Comparison of ENCODE assay signal across 9 cellular contexts in genomic region chr1:170663441-170664282, GRCh38. TPM values are rescaled to one million over a fixed set of nuclear protein-coding genes. Genes with fewer than 3 reads are reported as not detected.
DNase-seq lines count a peak whose midpoint lies in the region; ATAC-seq and TF ChIP-seq lines count a peak whose summit lies in the region.
"Had no signal": no experiment of that assay in that cellular context is flagged by ENCODE, and none has a peak within 500 bp of the region (broad histone marks: within the 10 kb centered on the region; RNA-seq: fewer than 3 reads in every experiment).

TSS of gene PRRX1 (plus strand) at chr1:170664131. CDS start at chr1:170664219, 88 bp downstream.

- H3K9ac ChIP-seq in skeletal muscle satellite cell (ENCODE audit: low read depth, low read length): peak within 1 kb of the TSS; percentile 90

- peak within 1 kb of the TSS; percentile 99 for H3K4me2 ChIP-seq in skeletal muscle satellite cell (ENCODE audit: low read length)

- H3K4me1 ChIP-seq in ascending aorta (peaks cover 0 to 3% of the 10 kb centered on the region in 2 donors), skeletal muscle satellite cell (ENCODE audit: control insufficient read depth, insufficient read depth, low read length) (peaks cover 38% of the 10 kb centered on the region)

- H3K4me3 ChIP-seq in H7 (ENCODE audit: insufficient read depth, low read depth, low read length) (peak within 1 kb of the TSS; percentile 45), ascending aorta (peak within 1 kb of the TSS; percentile 75 to 77), iPS-11a (ENCODE audit: low read depth, low read length) (peak within 1 kb of the TSS; percentile 37), skeletal muscle satellite cell (ENCODE audit: low read length) (peak within 1 kb of the TSS; percentile 98)

- intact Hi-C loops in ascending aorta (cut with DNase I): loop anchor here (2.0 to 10.0 kb wide), 8 partner anchors 27 to 651 kb away; partner anchors contain the start of genes GORAB and KIFAP3

- H3K27ac ChIP-seq in ascending aorta: peak within 1 kb of the TSS; percentile 82 to 95

- ATAC-seq in HG02884 (IDR thresholded peaks at IDR 0.05; ENCODE audit: unreplicated experiment) (no peak), GM18519 (IDR thresholded peaks at IDR 0.05; ENCODE audit: low FRiP score, unreplicated experiment) (no peak)

- DNase-seq in H7 (no peak), ascending aorta (ENCODE audit: low spot score in 2 of 2) (no peak), GM10266 (ENCODE audit: extremely low spot score) (no peak), SW 1271 (lab: John Stamatoyannopoulos, UW) (no peak)
- DNase-seq: T-helper 1 cell had no signal

- TF ChIP-seq CTCF in ascending aorta (IDR thresholded peaks at IDR 0.05) (no peak), GM10266 (IDR thresholded peaks at IDR 0.05; ENCODE audit: control insufficient read depth, insufficient read depth, low read depth, missing control alignments) (no peak)

- H3K36me3 ChIP-seq in H7 (replicated peaks; ENCODE audit: control insufficient read depth, insufficient read depth, low read length): no peaks in the 10 kb centered on the region
- peaks cover 0 to 10% of the 10 kb centered on the region in 2 donors for H3K36me3 ChIP-seq in ascending aorta
- peaks cover 16% of the 10 kb centered on the region for H3K36me3 ChIP-seq in skeletal muscle satellite cell (ENCODE audit: insufficient read depth, low read length)

- H3K9me3 ChIP-seq in ascending aorta (no peaks in the 10 kb centered on the region), skeletal muscle satellite cell (replicated peaks; ENCODE audit: low read length) (no peaks in the 10 kb centered on the region)

- H3K27me3 ChIP-seq in H7 (ENCODE audit: control insufficient read depth, insufficient read depth, low read length) (peaks cover 99% of the 10 kb centered on the region), ascending aorta (no peaks in the 10 kb centered on the region), skeletal muscle satellite cell (ENCODE audit: control insufficient read depth, insufficient read depth, low read length) (no peaks in the 10 kb centered on the region)

RNA-seq across cellular contexts. Expression of gene PRRX1, which starts in this region (rescaled TPM):
- total RNA-seq in H7 (2014; rRNA removed; shearing (Covaris generic)): not detected in 2 replicates
- 123 TPM for total RNA-seq in ascending aorta
- 228 and 249 TPM in 2 replicates for total RNA-seq in skeletal muscle satellite cell (2012; rRNA removed)

Comparison
In these comparisons a context has a peak if more than half of its experiments do, and no peak if none do; other contexts are left out.
1. RNA of gene PRRX1 (total RNA-seq): 123 TPM in ascending aorta (single experiment); not detected in H7; every median in the first group is over 100 times any median in the second.
2. H3K4me3 ChIP-seq: peak in every context shown above with its lines; median percentile 98 in skeletal muscle satellite cell; 76 in ascending aorta; 45 in H7; 37 in iPS-11a.